15 cellular contexts compared by ENCODE assay signal in the genomic region with DNA sequence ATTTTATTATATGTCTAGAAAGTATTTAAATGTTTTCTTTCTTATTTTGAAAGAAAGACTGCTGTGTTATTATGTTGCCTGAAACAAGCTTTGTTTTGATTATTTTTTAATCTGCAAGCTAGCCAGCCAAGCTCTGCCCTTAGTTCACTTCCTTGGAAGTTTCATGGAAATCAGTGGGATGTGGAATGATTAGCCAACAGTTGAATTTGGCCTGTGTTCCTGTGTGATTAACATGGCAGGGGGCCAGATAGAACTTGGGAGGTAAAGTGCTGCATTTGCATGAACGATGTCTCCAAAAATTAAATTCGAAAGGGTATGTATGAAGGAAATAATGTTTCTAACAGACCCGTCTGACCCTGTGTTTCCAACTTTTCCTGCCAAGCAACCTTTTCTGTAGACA.
"Had no signal": no experiment of that assay in that cellular context is flagged by ENCODE, and none has a peak within 500 bp of the region (broad histone marks: within the 10 kb centered on the region; RNA-seq: fewer than 3 reads in every experiment).

No MANE protein-coding gene starts in this region.

- DNase-seq: activated CD4-positive, alpha-beta T cell treated with anti-CD3 and anti-CD28 coated beads for 36 hours; activated CD4-positive, alpha-beta T cell treated with anti-CD3 and anti-CD28 coated beads, Interleukin-2, amount 50 U/mL, for 48 hours; activated naive CD4-positive, alpha-beta T cell; activated naive CD8-positive, alpha-beta T cell treated with anti-CD3 and anti-CD28 coated beads for 36 hours; amygdala; caudate nucleus; dorsolateral prefrontal cortex; erythroblast; left colon; midbrain; nephron progenitor cell; occipital lobe had no signal

- H3K9me3 ChIP-seq: body of pancreas, tibial nerve had no signal

- H3K4me1 ChIP-seq: body of pancreas had no signal

- H3K4me3 ChIP-seq: body of pancreas, dorsolateral prefrontal cortex, skin epidermis, tibial nerve had no signal

- H3K27ac ChIP-seq: body of pancreas, dorsolateral prefrontal cortex, skin epidermis, tibial nerve had no signal

- H3K27me3 ChIP-seq: body of pancreas, tibial nerve had no signal

- H3K36me3 ChIP-seq: tibial nerve had no signal
